ENCODE assay signal across 1 cellular context in the genomic region with DNA sequence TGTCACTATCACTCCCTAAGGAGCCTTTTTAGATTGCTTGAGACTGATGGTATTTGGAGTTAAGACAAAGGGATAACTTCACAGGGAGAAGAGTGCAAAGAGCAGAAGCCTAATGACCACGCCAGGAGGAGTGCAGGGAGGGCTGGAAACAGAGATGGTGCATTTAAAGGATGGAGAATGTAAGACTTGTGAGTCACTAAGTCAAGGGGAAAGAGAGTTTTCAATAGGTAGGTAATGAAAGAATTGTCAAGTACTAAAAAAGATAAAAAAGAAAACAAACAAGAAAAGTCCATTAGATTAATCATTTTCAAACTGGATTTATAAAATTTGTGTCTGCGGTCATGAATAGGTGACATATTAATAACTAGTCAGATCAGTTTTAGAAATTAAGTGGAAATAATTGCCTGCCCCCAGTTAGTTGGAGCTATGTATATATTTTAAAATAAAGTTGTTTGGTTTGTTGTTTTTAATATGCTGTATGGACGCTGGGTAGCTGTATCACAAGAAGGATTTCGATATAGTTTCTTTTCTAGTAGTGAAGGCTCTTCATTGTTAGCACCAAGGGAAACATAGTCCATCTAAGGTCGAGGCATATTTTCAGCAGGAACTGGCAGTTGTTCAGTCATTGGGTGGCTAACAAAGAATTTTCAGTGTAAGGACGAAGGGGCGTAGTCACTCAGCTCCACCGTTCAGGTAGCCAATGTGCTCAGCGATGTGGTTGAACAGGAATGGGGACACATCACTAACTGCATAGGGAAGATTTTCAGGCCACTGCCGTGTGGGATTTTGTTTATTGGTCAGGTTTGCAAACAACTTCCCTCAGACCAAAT.
TF ChIP-seq lines count a peak whose summit lies in the region.

No MANE protein-coding gene starts in this region.

TF ChIP-seq in K562, 482 proteins besides CTCF, POLR2A, EP300 and RAD21 (continued from another document):
- TF ChIP-seq STAG1 (CRISPR knock-in tag; IDR thresholded peaks at IDR 0.05; ENCODE audit: borderline replicate concordance), result no peak
- no peak for TF ChIP-seq ZKSCAN1 (IDR thresholded peaks at IDR 0.05; ENCODE audit: low read depth, low read length)
- no peak for TF ChIP-seq ZNF444 (CRISPR knock-in tag; IDR thresholded peaks at IDR 0.05)
- TF ChIP-seq ZNF830 (CRISPR knock-in tag; IDR thresholded peaks at IDR 0.05), result no peak
- TF ChIP-seq GATAD2B (IDR thresholded peaks at IDR 0.05; ENCODE audit: borderline replicate concordance), result no peak
- no peak for TF ChIP-seq TCF3 (CRISPR knock-in tag; IDR thresholded peaks at IDR 0.05)
- TF ChIP-seq SAFB2 (IDR thresholded peaks at IDR 0.05; ENCODE audit: borderline replicate concordance, low read depth, low read length, severe bottlenecking), result no peak
